In the genomic region with DNA sequence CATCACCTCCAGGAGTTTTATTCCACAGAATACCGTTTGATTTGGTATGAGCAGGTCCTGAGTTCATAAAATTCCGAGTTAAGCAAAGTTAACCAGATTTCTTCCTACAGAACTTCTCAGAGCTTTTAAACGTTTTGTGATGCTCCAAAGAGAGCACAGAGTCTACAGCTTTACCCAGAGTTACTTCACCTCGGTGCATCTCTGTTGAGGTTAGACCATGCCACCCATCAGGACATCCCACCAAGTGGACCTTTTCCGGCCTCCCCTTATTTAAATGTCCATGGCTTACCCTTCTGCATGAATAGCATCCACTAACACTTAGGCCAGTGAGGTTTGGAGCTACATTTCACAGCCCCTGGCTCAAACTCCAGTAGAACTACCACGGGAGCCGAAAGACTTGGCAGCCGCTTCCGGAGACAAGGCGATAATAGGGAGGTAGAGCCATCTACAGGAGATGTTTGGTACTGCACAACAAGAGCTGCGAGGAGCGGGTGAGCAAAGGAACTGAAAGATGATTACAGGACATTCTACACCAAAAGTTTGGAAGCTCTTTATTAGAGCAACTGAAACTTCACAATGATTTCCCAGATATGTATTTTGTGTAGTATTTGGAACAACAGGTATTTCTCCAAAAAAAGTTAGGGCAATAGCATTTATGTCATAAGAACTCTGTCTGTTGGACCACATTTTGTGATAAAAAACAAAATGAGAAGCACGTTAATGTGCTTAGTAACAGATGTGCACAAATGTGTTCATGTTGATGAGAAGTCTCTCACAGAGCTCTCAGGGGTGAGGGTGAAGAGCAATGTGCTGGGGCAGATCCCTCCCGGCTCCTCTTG, we compare ENCODE assay signal across 8 cellular contexts.
DNase-seq lines count a peak whose midpoint lies in the region; ATAC-seq and TF ChIP-seq lines count a peak whose summit lies in the region.

No MANE protein-coding gene starts in this region.

- 32% methylated on average over 14 of the region's 14 CpGs for whole genome bisulfite sequencing in prostate gland

- H3K36me3 ChIP-seq in H7 (replicated peaks; ENCODE audit: control insufficient read depth, insufficient read depth, low read length) (no peaks in the 10 kb centered on the region), Loucy (ENCODE audit: insufficient read depth, low read length) (no peaks in the 10 kb centered on the region), prostate gland (no peaks in the 10 kb centered on the region)

- H3K27ac Mint-ChIP-seq in activated naive CD4-positive, alpha-beta T cell treated with anti-CD3 and anti-CD28 coated beads, Interleukin-2, amount 50 U/mL, for 72 hours: no peak overlapping the region

- no peaks in the 10 kb centered on the region for H3K36me3 Mint-ChIP-seq in activated naive CD4-positive, alpha-beta T cell treated with anti-CD3 and anti-CD28 coated beads, Interleukin-2, amount 50 U/mL, for 72 hours

- peak; percentile 72 for DNase-seq in GM10248 (ENCODE audit: extremely low spot score)
- DNase-seq in H7: peak; percentile 83
- peak; percentile 81 for DNase-seq in RWPE1 (ENCODE audit: low spot score)
- DNase-seq in activated naive CD4-positive, alpha-beta T cell treated with anti-CD3 and anti-CD28 coated beads, Interleukin-2, amount 50 U/mL, for 72 hours (ENCODE audit: low spot score in 2 of 2): peak in 1 of 2 donors; percentile 73
- peak in 40 of 42 donors; percentile 18 to 81 (median 52) for DNase-seq in head of caudate nucleus
- DNase-seq in prostate gland (ENCODE audit: low spot score): peak; percentile 50
- no peak for DNase-seq in middle frontal gyrus (ENCODE audit: extremely low spot score, low spot score)

- peak overlapping the region; percentile 39 for H2AFZ ChIP-seq in Loucy (ENCODE audit: low read length)

- no peak for TF ChIP-seq POLR2A in prostate gland (IDR thresholded peaks at IDR 0.05)

- no peaks in the 10 kb centered on the region for H3K79me2 ChIP-seq in Loucy (ENCODE audit: insufficient read depth, low read length)

- POLR2A ChIA-PET in GM10248 (lab: Yijun Ruan, JAX) (no interaction called here), RWPE1 (lab: Yijun Ruan, JAX; ENCODE audit: low non-redundant PET) (interaction anchor here (0.6 kb wide), 1 partner anchor 1434 kb away, joined by 3 read pairs; no protein-coding TSS in a partner anchor)

- H3K4me3 ChIP-seq in H7 (ENCODE audit: insufficient read depth, low read depth, low read length) (no peak overlapping the region), Loucy (ENCODE audit: low read length, poor library complexity, severe bottlenecking) (peak overlapping the region; percentile 22), prostate gland (no peak overlapping the region)

- H3K27ac ChIP-seq in RWPE1: no peak overlapping the region
- no peak overlapping the region for H3K27ac ChIP-seq in prostate gland

- H3K9me3 ChIP-seq in Loucy (ENCODE audit: insufficient read depth, low read depth, low read length) (no peaks in the 10 kb centered on the region), prostate gland (no peaks in the 10 kb centered on the region)

- peak; percentile 70 for TF ChIP-seq CTCF in GM10248 (IDR thresholded peaks at IDR 0.05; ENCODE audit: control extremely low read depth, extremely low read depth, low read depth, missing control alignments)
- TF ChIP-seq CTCF in Loucy (conservative IDR thresholded peaks at IDR 0.05; ENCODE audit: low read length): peak; percentile 98
- peak; percentile 94 for TF ChIP-seq CTCF in RWPE1 (conservative IDR thresholded peaks at IDR 0.05; ENCODE audit: low read depth)
- TF ChIP-seq CTCF in prostate gland (IDR thresholded peaks at IDR 0.05): peak; percentile 31 to 76 (median 64)

- H3K9me3 Mint-ChIP-seq in activated naive CD4-positive, alpha-beta T cell treated with anti-CD3 and anti-CD28 coated beads, Interleukin-2, amount 50 U/mL, for 72 hours: no peaks in the 10 kb centered on the region

- no peaks in the 10 kb centered on the region for H3K4me1 ChIP-seq in Loucy (ENCODE audit: insufficient read depth, low read length, poor library complexity, severe bottlenecking)
- H3K4me1 ChIP-seq in prostate gland (replicated peaks): no peaks in the 10 kb centered on the region

- H3F3A ChIP-seq in Loucy (ENCODE audit: low read depth): no peaks in the 10 kb centered on the region

- H4K20me1 ChIP-seq in Loucy (ENCODE audit: insufficient read depth, low read length, poor library complexity, severe bottlenecking): no peaks in the 10 kb centered on the region

- H3K27me3 ChIP-seq in H7 (ENCODE audit: control insufficient read depth, insufficient read depth, low read length) (no peaks in the 10 kb centered on the region; the same call in 1 of the 2 replicates), Loucy (ENCODE audit: insufficient read depth, low read length, poor library complexity, severe bottlenecking) (no peaks in the 10 kb centered on the region), prostate gland (replicated peaks; ENCODE audit: insufficient read depth) (no peaks in the 10 kb centered on the region)

- CTCF ChIA-PET in GM10248 (lab: Yijun Ruan, JAX): interaction anchor here (0.7 to 3.0 kb wide), 35 partner anchors 8 to 1248 kb away, joined by 3 to 29 read pairs (median 4); no protein-coding TSS in a partner anchor
- CTCF ChIA-PET in RWPE1 (lab: Yijun Ruan, JAX): interaction anchor here (0.5 to 1.4 kb wide), 19 partner anchors 9 to 1479 kb away, joined by 3 to 8 read pairs (median 3); no protein-coding TSS in a partner anchor

- H3K4me2 ChIP-seq in Loucy (ENCODE audit: low read depth, low read length, poor library complexity, severe bottlenecking): peak overlapping the region; percentile 38

- peak; percentile 62 to 81 for ATAC-seq in activated naive CD4-positive, alpha-beta T cell treated with anti-CD3 and anti-CD28 coated beads, Interleukin-2, amount 50 U/mL, for 72 hours

- intact Hi-C loops in head of caudate nucleus (cut with DNase I) (no loop called here), prostate gland (cut with DNase I) (no loop called here)

- H3K9ac ChIP-seq in Loucy (ENCODE audit: low read depth, low read length, poor library complexity, severe bottlenecking): no peak overlapping the region

- H3K9me2 ChIP-seq in Loucy (replicated peaks; ENCODE audit: low read depth, low read length): no peaks in the 10 kb centered on the region
